ENCODE assay signal across 8 cellular contexts in the genomic region with DNA sequence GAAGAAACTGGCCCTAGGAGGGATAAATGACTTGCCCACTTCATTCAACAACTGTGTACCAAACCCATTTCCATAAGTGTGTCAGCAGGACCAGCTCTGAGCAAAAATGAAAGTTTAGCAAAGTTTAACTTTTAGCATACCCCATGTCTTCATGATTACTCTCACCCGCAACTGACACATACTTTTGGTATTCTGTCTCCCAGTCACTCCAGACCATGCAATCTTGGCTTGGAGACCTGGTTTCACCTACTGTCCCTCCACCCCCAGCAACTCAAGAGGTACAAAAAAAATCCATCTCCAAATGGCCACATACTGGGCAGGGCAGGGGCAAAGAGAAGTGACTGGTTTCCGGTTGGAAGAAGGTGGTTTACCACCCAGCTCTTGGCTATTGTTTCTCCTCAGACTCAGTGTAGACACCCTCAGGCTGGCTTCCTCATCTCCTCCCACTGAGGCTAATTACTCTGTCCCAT.
A peak's percentile ranks its signal among the peaks of the same experiment; 100 is the strongest.
DNase-seq lines count a peak whose midpoint lies in the region; ATAC-seq, FAIRE-seq and TF ChIP-seq lines count a peak whose summit lies in the region.

No MANE protein-coding gene starts in this region.

- peak overlapping the region; percentile 4 for H3K4me2 ChIP-seq in mammary epithelial cell (ENCODE audit: insufficient read depth, low read depth, low read length)

- H3K27ac ChIP-seq in mammary epithelial cell (ENCODE audit: insufficient read depth, low read depth, low read length), result no peak overlapping the region

- no TSS peak for BruUV-seq in mammary epithelial cell (replicated peaks; lab: Mats Ljungman, UMichigan)
- no TSS peak for BruUV-seq in Calu3 (replicated peaks; lab: Mats Ljungman, UMichigan)

- no peaks in the 10 kb centered on the region for H3K9me3 Mint-ChIP-seq in stimulated activated naive CD8-positive, alpha-beta T cell treated with anti-CD3 and anti-CD28 coated beads, Interleukin-15, Interleukin-2, amounts not matched to agents 100 ng/mL and 50 ng/mL, for 24 hours
- H3K9me3 Mint-ChIP-seq in Calu3 (ENCODE audit: low read depth, unreplicated experiment), result no peaks in the 10 kb centered on the region

- peaks cover 33% of the 10 kb centered on the region for H3K4me1 Mint-ChIP-seq in stimulated activated naive CD8-positive, alpha-beta T cell treated with anti-CD3 and anti-CD28 coated beads, Interleukin-15, Interleukin-2, amounts not matched to agents 100 ng/mL and 50 ng/mL, for 24 hours (ENCODE audit: low read depth)
- H3K4me1 Mint-ChIP-seq in Calu3 (ENCODE audit: low read depth, unreplicated experiment), result no peaks in the 10 kb centered on the region

- in situ Hi-C loops in mammary epithelial cell (cut with MboI; ENCODE audit: low sequenced_read_pairs in 2 of 2), result loop anchor here in 1 of 2 donors (25.0 kb wide), 1 partner anchor 147 kb away; no protein-coding TSS in a partner anchor

- peak overlapping the region; percentile 83 for H3K27ac Mint-ChIP-seq in stimulated activated naive CD8-positive, alpha-beta T cell treated with anti-CD3 and anti-CD28 coated beads, Interleukin-15, Interleukin-2, amounts not matched to agents 100 ng/mL and 50 ng/mL, for 24 hours
- no peak overlapping the region for H3K27ac Mint-ChIP-seq in Calu3 (ENCODE audit: unreplicated experiment)

- H3K4me3 Mint-ChIP-seq in stimulated activated naive CD8-positive, alpha-beta T cell treated with anti-CD3 and anti-CD28 coated beads, Interleukin-15, Interleukin-2, amounts not matched to agents 100 ng/mL and 50 ng/mL, for 24 hours, result peak overlapping the region; percentile 72
- no peak overlapping the region for H3K4me3 Mint-ChIP-seq in Calu3 (ENCODE audit: low read depth, unreplicated experiment)

- CTCF ChIA-PET in mammary epithelial cell (lab: Charles Lee; ENCODE audit: low non-redundant PET) (interaction anchor here (0.6 kb wide), 1 partner anchor 151 kb away, joined by 3 read pairs; no protein-coding TSS in a partner anchor), Calu3 (lab: Charles Lee) (no interaction called here)

- ATAC-seq in HG03103 (IDR thresholded peaks at IDR 0.05; ENCODE audit: low read depth, unreplicated experiment) (peak; percentile 34), HG03108 (IDR thresholded peaks at IDR 0.05; ENCODE audit: unreplicated experiment) (no peak)

- no peaks in the 10 kb centered on the region for H4K20me1 ChIP-seq in mammary epithelial cell (ENCODE audit: insufficient read depth, low read length)

- WGBS in mammary epithelial cell (ENCODE audit: low coverage, missing lambda C conversion rate), result 73% methylated on average over 1 of the region's 2 CpGs

- no peaks in the 10 kb centered on the region for H3K27me3 Mint-ChIP-seq in stimulated activated naive CD8-positive, alpha-beta T cell treated with anti-CD3 and anti-CD28 coated beads, Interleukin-15, Interleukin-2, amounts not matched to agents 100 ng/mL and 50 ng/mL, for 24 hours
- H3K27me3 Mint-ChIP-seq in Calu3 (ENCODE audit: unreplicated experiment), result peaks cover 23% of the 10 kb centered on the region

- intact Hi-C loops in mammary epithelial cell (cut with micrococcal nuclease), result loop anchor here (1.0 to 5.0 kb wide), 4 partner anchors 16 to 151 kb away; no protein-coding TSS in a partner anchor
- intact Hi-C loops in Calu3 (cut with micrococcal nuclease; ENCODE audit: unreplicated experiment), result loop anchor here (5.0 kb wide), 1 partner anchor 152 kb away; no protein-coding TSS in a partner anchor

- H3K27me3 ChIP-seq in mammary epithelial cell (ENCODE audit: insufficient read depth, low read length), result no peaks in the 10 kb centered on the region

- no peaks in the 10 kb centered on the region for H3K79me2 ChIP-seq in mammary epithelial cell (ENCODE audit: insufficient read depth, low read length)

- TF ChIP-seq CTCF in mammary epithelial cell (conservative IDR thresholded peaks at IDR 0.05 in 1 of 2, IDR thresholded peaks at IDR 0.05 in 1 of 2; ENCODE audit: extremely low read depth in 1 of 2, insufficient read depth in 1 of 2, low read depth in 1 of 2, low read length in 2 of 2), result no peak
- TF ChIP-seq CTCF in Calu3 (IDR thresholded peaks at IDR 0.05; ENCODE audit: unreplicated experiment), result no peak

- H3K4me1 ChIP-seq in mammary epithelial cell (ENCODE audit: insufficient read depth, low read length), result peaks cover 16% of the 10 kb centered on the region

- dilution Hi-C loops in mammary epithelial cell (cut with HindIII; ENCODE audit: low sequenced_read_pairs), result no loop called here

- H3K36me3 Mint-ChIP-seq in stimulated activated naive CD8-positive, alpha-beta T cell treated with anti-CD3 and anti-CD28 coated beads, Interleukin-15, Interleukin-2, amounts not matched to agents 100 ng/mL and 50 ng/mL, for 24 hours (ENCODE audit: low read depth), result no peaks in the 10 kb centered on the region
- H3K36me3 Mint-ChIP-seq in Calu3 (ENCODE audit: insufficient read depth, unreplicated experiment), result peaks cover 21% of the 10 kb centered on the region

- FAIRE-seq in frontal cortex (lab: Jason Lieb, UNC), result no peak

- H3K36me3 ChIP-seq in mammary epithelial cell (ENCODE audit: insufficient read depth, low read length), result no peaks in the 10 kb centered on the region

- H3K4me3 ChIP-seq in mammary epithelial cell (replicated peaks in 1 of 3; ENCODE audit: insufficient read depth in 1 of 3, low read depth in 2 of 3, low read length in 3 of 3), result no peak overlapping the region

- no peaks in the 10 kb centered on the region for H3K9me3 ChIP-seq in mammary epithelial cell (replicated peaks; ENCODE audit: insufficient read depth, low read length)

- H2AFZ ChIP-seq in mammary epithelial cell (ENCODE audit: low read depth, low read length), result no peak overlapping the region

- peak; percentile 49 for DNase-seq in activated CD8-positive, alpha-beta memory T cell treated with anti-CD3 and anti-CD28 coated beads, Interleukin-2, amount 50 U/mL, for 48 hours
- DNase-seq in activated CD8-positive, alpha-beta memory T cell treated with anti-CD3 and anti-CD28 coated beads, Interleukin-2, amount 50 U/mL, for 4 hours, result no peak
- DNase-seq in mammary epithelial cell, result peak; percentile 77
- no peak for DNase-seq in frontal cortex (ENCODE audit: low spot score in 2 of 2)
- no peak for DNase-seq in Calu3

- H3K9ac ChIP-seq in mammary epithelial cell (ENCODE audit: insufficient read depth, low read length), result no peak overlapping the region

Comparison
In these comparisons a context has a peak if more than half of its experiments do, and no peak if none do; other contexts are left out.
1. DNase-seq: peak in activated CD8-positive, alpha-beta memory T cell treated with anti-CD3 and anti-CD28 coated beads, Interleukin-2, amount 50 U/mL, for 48 hours (single experiment) and mammary epithelial cell (single experiment); none in activated CD8-positive, alpha-beta memory T cell treated with anti-CD3 and anti-CD28 coated beads, Interleukin-2, amount 50 U/mL, for 4 hours (single experiment), frontal cortex (0 of 2) and Calu3 (single experiment).